ENCODE assay signal across 24 cellular contexts in the genomic region with DNA sequence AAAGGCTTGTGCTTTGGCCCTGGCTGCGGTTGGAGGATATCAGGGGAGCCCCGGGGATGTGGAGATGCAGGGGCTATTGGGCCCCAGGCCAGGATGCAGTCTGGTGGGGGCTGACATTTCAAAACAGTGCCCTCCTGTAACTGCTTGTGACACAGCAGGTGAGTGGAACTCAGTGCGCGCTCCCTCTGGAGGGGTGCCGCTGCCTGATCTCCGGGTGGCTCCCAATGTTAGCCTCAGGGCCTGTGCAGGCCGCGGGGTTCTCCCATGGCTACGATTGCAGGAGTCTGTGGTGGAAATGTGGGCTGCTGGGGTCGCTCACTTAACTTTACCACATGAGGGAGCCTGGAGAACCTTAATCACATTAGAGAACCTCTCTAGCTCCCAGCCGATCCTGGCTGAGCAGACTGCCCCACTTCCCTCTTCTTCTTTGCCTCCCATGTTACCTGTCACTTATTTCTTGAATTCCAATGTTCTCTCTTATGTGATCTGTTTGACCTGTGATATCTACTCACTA.
"Had no signal": no experiment of that assay in that cellular context is flagged by ENCODE, and none has a peak within 500 bp of the region (broad histone marks: within the 10 kb centered on the region; RNA-seq: fewer than 3 reads in every experiment).

No MANE protein-coding gene starts in this region.

- H3K27ac ChIP-seq: ascending aorta, esophagus squamous epithelium, heart right ventricle, lower lobe of right lung, psoas muscle, skin epidermis, stomach, upper lobe of left lung, VCaP had no signal

- H3K4me1 ChIP-seq: ascending aorta, esophagus squamous epithelium, heart right ventricle, lower lobe of right lung, psoas muscle, stomach, upper lobe of left lung had no signal

- DNase-seq: activated CD4-positive, alpha-beta memory T cell treated with anti-CD3 and anti-CD28 coated beads for 36 hours; activated CD4-positive, alpha-beta T cell treated with anti-CD3 and anti-CD28 coated beads for 4 hours; activated CD8-positive, alpha-beta memory T cell treated with anti-CD3 and anti-CD28 coated beads, Interleukin-2, amount 10 ng/mL, durations not matched to agents 7 days and 5 days; activated naive CD4-positive, alpha-beta T cell treated with anti-CD3 and anti-CD28 coated beads, Interleukin-2, amount 10 ng/mL, durations not matched to agents 7 days and 5 days; effector memory CD4-positive, alpha-beta T cell; esophagus squamous epithelium; left cardiac atrium; lower lobe of right lung; midbrain; nephron progenitor cell; psoas muscle; right cardiac atrium; stimulated activated CD4-positive, alpha-beta T cell treated with anti-CD3 and anti-CD28 coated beads, Interleukin-15, amount 100 ng/mL, for 24 hours; stimulated activated CD4-positive, alpha-beta T cell treated with anti-CD3 and anti-CD28 coated beads, Interleukin-4, amount 100 ng/mL, for 1 hour; stomach had no signal

- H3K36me3 ChIP-seq: ascending aorta, esophagus squamous epithelium, heart right ventricle, lower lobe of right lung, stomach, upper lobe of left lung had no signal

- H3K9me3 ChIP-seq: ascending aorta, lower lobe of right lung had no signal

- H3K27me3 ChIP-seq: ascending aorta, esophagus squamous epithelium, heart right ventricle, stomach, upper lobe of left lung had no signal

- H3K4me1 Mint-ChIP-seq: activated CD8-positive, alpha-beta memory T cell treated with anti-CD3 and anti-CD28 coated beads, Interleukin-2, amount 10 ng/mL, durations not matched to agents 7 days and 5 days; activated naive CD4-positive, alpha-beta T cell treated with anti-CD3 and anti-CD28 coated beads, Interleukin-2, amount 10 ng/mL, durations not matched to agents 7 days and 5 days; activated T-helper 17 cell treated with anti-CD3 and anti-CD28 coated beads, Interleukin-2, amount 50 U/mL, for 72 hours; nephron progenitor cell; stimulated activated effector memory CD8-positive, alpha-beta T cell treated with anti-CD3 and anti-CD28 coated beads, Interleukin-12 subunit alpha, Interleukin-12 subunit beta, amount 100 ng/mL, for 72 hours had no signal

- H3K27me3 Mint-ChIP-seq: activated CD4-positive, alpha-beta memory T cell treated with anti-CD3 and anti-CD28 coated beads for 36 hours; activated CD8-positive, alpha-beta memory T cell treated with anti-CD3 and anti-CD28 coated beads, Interleukin-2, amount 10 ng/mL, durations not matched to agents 7 days and 5 days; activated naive CD4-positive, alpha-beta T cell treated with anti-CD3 and anti-CD28 coated beads, Interleukin-2, amount 10 ng/mL, durations not matched to agents 7 days and 5 days; dendritic cell treated with granulocyte-macrophage colony-stimulating factor and Interleukin-4, amounts not matched to agents 40 ng/mL and 50 ng/mL, for 4 days had no signal

- H3K4me3 Mint-ChIP-seq: activated CD4-positive, alpha-beta memory T cell treated with anti-CD3 and anti-CD28 coated beads for 36 hours; activated CD8-positive, alpha-beta memory T cell treated with anti-CD3 and anti-CD28 coated beads, Interleukin-2, amount 10 ng/mL, durations not matched to agents 7 days and 5 days; activated naive CD4-positive, alpha-beta T cell treated with anti-CD3 and anti-CD28 coated beads, Interleukin-2, amount 10 ng/mL, durations not matched to agents 7 days and 5 days; activated T-helper 17 cell treated with anti-CD3 and anti-CD28 coated beads, Interleukin-2, amount 50 U/mL, for 72 hours; dendritic cell treated with granulocyte-macrophage colony-stimulating factor and Interleukin-4, amounts not matched to agents 40 ng/mL and 50 ng/mL, for 4 days; nephron progenitor cell; stimulated activated effector memory CD8-positive, alpha-beta T cell treated with anti-CD3 and anti-CD28 coated beads, Interleukin-12 subunit alpha, Interleukin-12 subunit beta, amount 100 ng/mL, for 72 hours; T-helper 1 cell treated with Interleukin-12 subunit alpha and Interleukin-12 subunit beta and Interleukin-4 antibody, amounts not matched to agents 30 μg/mL and 1 μg/mL, for 36 hours had no signal

- H3K27ac Mint-ChIP-seq: activated CD4-positive, alpha-beta memory T cell treated with anti-CD3 and anti-CD28 coated beads for 36 hours; activated CD8-positive, alpha-beta memory T cell treated with anti-CD3 and anti-CD28 coated beads, Interleukin-2, amount 10 ng/mL, durations not matched to agents 7 days and 5 days; activated naive CD4-positive, alpha-beta T cell treated with anti-CD3 and anti-CD28 coated beads, Interleukin-2, amount 10 ng/mL, durations not matched to agents 7 days and 5 days; activated T-helper 17 cell treated with anti-CD3 and anti-CD28 coated beads, Interleukin-2, amount 50 U/mL, for 72 hours; dendritic cell treated with granulocyte-macrophage colony-stimulating factor and Interleukin-4, amounts not matched to agents 40 ng/mL and 50 ng/mL, for 4 days; nephron progenitor cell; stimulated activated effector memory CD8-positive, alpha-beta T cell treated with anti-CD3 and anti-CD28 coated beads, Interleukin-12 subunit alpha, Interleukin-12 subunit beta, amount 100 ng/mL, for 72 hours; T-helper 1 cell treated with Interleukin-12 subunit alpha and Interleukin-12 subunit beta and Interleukin-4 antibody, amounts not matched to agents 30 μg/mL and 1 μg/mL, for 36 hours had no signal

- ATAC-seq: activated CD8-positive, alpha-beta memory T cell treated with anti-CD3 and anti-CD28 coated beads, Interleukin-2, amount 10 ng/mL, durations not matched to agents 7 days and 5 days; activated T-helper 17 cell treated with anti-CD3 and anti-CD28 coated beads, Interleukin-2, amount 50 U/mL, for 72 hours; heart right ventricle; left cardiac atrium; lower lobe of right lung; psoas muscle; right cardiac atrium; stimulated activated effector memory CD8-positive, alpha-beta T cell treated with anti-CD3 and anti-CD28 coated beads, Interleukin-12 subunit alpha, Interleukin-12 subunit beta, amount 100 ng/mL, for 72 hours had no signal

- H3K36me3 Mint-ChIP-seq: activated CD4-positive, alpha-beta memory T cell treated with anti-CD3 and anti-CD28 coated beads for 36 hours; activated CD8-positive, alpha-beta memory T cell treated with anti-CD3 and anti-CD28 coated beads, Interleukin-2, amount 10 ng/mL, durations not matched to agents 7 days and 5 days; activated naive CD4-positive, alpha-beta T cell treated with anti-CD3 and anti-CD28 coated beads, Interleukin-2, amount 10 ng/mL, durations not matched to agents 7 days and 5 days; stimulated activated effector memory CD8-positive, alpha-beta T cell treated with anti-CD3 and anti-CD28 coated beads, Interleukin-12 subunit alpha, Interleukin-12 subunit beta, amount 100 ng/mL, for 72 hours had no signal

- H3K4me3 ChIP-seq: ascending aorta, esophagus squamous epithelium, heart right ventricle, lower lobe of right lung, psoas muscle, skin epidermis, stomach, upper lobe of left lung had no signal
